Comparison of ENCODE assay signal across 31 cellular contexts in the genomic region with DNA sequence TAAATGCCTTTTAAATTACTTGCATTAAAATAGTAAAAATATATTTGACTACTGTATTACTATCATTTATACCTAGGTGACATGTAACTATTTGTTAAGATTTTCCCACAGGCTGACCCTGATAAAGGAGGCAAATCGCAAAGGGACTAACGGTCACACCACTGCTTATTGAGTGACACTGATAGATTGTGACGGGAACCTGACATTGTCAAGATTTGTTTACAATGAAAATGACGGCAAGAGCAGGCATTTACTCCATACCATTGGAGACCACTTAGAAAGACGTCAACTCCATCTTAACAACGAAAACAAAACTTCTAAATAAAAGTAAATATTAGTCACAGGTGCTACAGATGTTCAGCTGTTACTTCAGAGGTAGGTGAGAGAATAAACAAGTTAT.
"Had no signal": no experiment of that assay in that cellular context is flagged by ENCODE, and none has a peak within 500 bp of the region (broad histone marks: within the 10 kb centered on the region; RNA-seq: fewer than 3 reads in every experiment).

No MANE protein-coding gene starts in this region.

- H3K9me3 ChIP-seq: adrenal gland, body of pancreas, colonic mucosa had no signal

- H3K4me3 Mint-ChIP-seq: activated B cell treated with CpG ODN at 0.5 μM for 24 hours; activated CD8-positive, alpha-beta T cell treated with anti-CD3 and anti-CD28 coated beads for 36 hours; activated naive CD4-positive, alpha-beta T cell treated with anti-CD3 and anti-CD28 coated beads for 36 hours; activated naive CD4-positive, alpha-beta T cell treated with anti-CD3 and anti-CD28 coated beads, Interleukin-2, amount 50 U/mL, for 24 hours; activated naive CD8-positive, alpha-beta T cell treated with anti-CD3 and anti-CD28 coated beads for 36 hours; activated naive CD8-positive, alpha-beta T cell treated with anti-CD3 and anti-CD28 coated beads, Interleukin-2, amount 50 U/mL, for 24 hours; activated T-cell treated with anti-CD3 and anti-CD28 coated beads, Interleukin-2, amount 50 U/mL, for 4 hours; activated T-helper 17 cell treated with anti-CD3 and anti-CD28 coated beads, Interleukin-2, amount 50 U/mL, for 72 hours; endodermal cell; T-helper 17 cell; T-helper 2 cell treated with Interferon-gamma antibody and Interleukin-4, amounts not matched to agents 5 μg/mL and 100 μg/mL, for 36 hours had no signal

- H3K9me3 Mint-ChIP-seq: activated B cell treated with CpG ODN at 0.5 μM for 24 hours; activated CD8-positive, alpha-beta T cell treated with anti-CD3 and anti-CD28 coated beads for 36 hours; activated naive CD4-positive, alpha-beta T cell treated with anti-CD3 and anti-CD28 coated beads for 36 hours; activated naive CD4-positive, alpha-beta T cell treated with anti-CD3 and anti-CD28 coated beads, Interleukin-2, amount 50 U/mL, for 24 hours; activated naive CD8-positive, alpha-beta T cell treated with anti-CD3 and anti-CD28 coated beads for 36 hours; activated naive CD8-positive, alpha-beta T cell treated with anti-CD3 and anti-CD28 coated beads, Interleukin-2, amount 50 U/mL, for 24 hours; activated T-helper 17 cell treated with anti-CD3 and anti-CD28 coated beads, Interleukin-2, amount 50 U/mL, for 72 hours; endodermal cell; T-helper 2 cell treated with Interferon-gamma antibody and Interleukin-4, amounts not matched to agents 5 μg/mL and 100 μg/mL, for 36 hours had no signal

- H3K27ac Mint-ChIP-seq: activated B cell treated with CpG ODN at 0.5 μM for 24 hours; activated CD8-positive, alpha-beta T cell treated with anti-CD3 and anti-CD28 coated beads for 36 hours; activated naive CD4-positive, alpha-beta T cell treated with anti-CD3 and anti-CD28 coated beads for 36 hours; activated naive CD4-positive, alpha-beta T cell treated with anti-CD3 and anti-CD28 coated beads, Interleukin-2, amount 50 U/mL, for 24 hours; activated naive CD8-positive, alpha-beta T cell treated with anti-CD3 and anti-CD28 coated beads for 36 hours; activated naive CD8-positive, alpha-beta T cell treated with anti-CD3 and anti-CD28 coated beads, Interleukin-2, amount 50 U/mL, for 24 hours; activated T-helper 17 cell treated with anti-CD3 and anti-CD28 coated beads, Interleukin-2, amount 50 U/mL, for 72 hours; endodermal cell; T-helper 17 cell; T-helper 2 cell treated with Interferon-gamma antibody and Interleukin-4, amounts not matched to agents 5 μg/mL and 100 μg/mL, for 36 hours had no signal

- H3K27me3 ChIP-seq: adrenal gland, body of pancreas, colonic mucosa had no signal

- ATAC-seq: activated CD4-positive, CD25-positive, alpha-beta regulatory T cell treated with anti-CD3 and anti-CD28 coated beads, Interleukin-2, amount 50 U/mL, for 24 hours; activated CD8-positive, alpha-beta T cell treated with anti-CD3 and anti-CD28 coated beads for 36 hours; activated naive CD8-positive, alpha-beta T cell treated with anti-CD3 and anti-CD28 coated beads, Interleukin-2, amount 50 U/mL, for 24 hours; activated T-cell treated with anti-CD3 and anti-CD28 coated beads, Interleukin-2, amount 50 U/mL, for 4 hours; activated T-helper 17 cell treated with anti-CD3 and anti-CD28 coated beads, Interleukin-2, amount 50 U/mL, for 72 hours; body of pancreas; esophagus mucosa; T-helper 17 cell had no signal

- H3K27me3 Mint-ChIP-seq: activated B cell treated with CpG ODN at 0.5 μM for 24 hours; activated CD8-positive, alpha-beta T cell treated with anti-CD3 and anti-CD28 coated beads for 36 hours; activated naive CD4-positive, alpha-beta T cell treated with anti-CD3 and anti-CD28 coated beads, Interleukin-2, amount 50 U/mL, for 24 hours; activated naive CD8-positive, alpha-beta T cell treated with anti-CD3 and anti-CD28 coated beads for 36 hours; activated naive CD8-positive, alpha-beta T cell treated with anti-CD3 and anti-CD28 coated beads, Interleukin-2, amount 50 U/mL, for 24 hours; activated T-helper 17 cell treated with anti-CD3 and anti-CD28 coated beads, Interleukin-2, amount 50 U/mL, for 72 hours; T-helper 17 cell had no signal

- H3K36me3 Mint-ChIP-seq: activated naive CD4-positive, alpha-beta T cell treated with anti-CD3 and anti-CD28 coated beads, Interleukin-2, amount 50 U/mL, for 24 hours; activated naive CD8-positive, alpha-beta T cell treated with anti-CD3 and anti-CD28 coated beads for 36 hours had no signal

- H3K27ac ChIP-seq: adrenal gland, body of pancreas, colonic mucosa, WERI-Rb-1 had no signal

- H3K4me1 ChIP-seq: adrenal gland, body of pancreas, colonic mucosa had no signal

- H3K4me3 ChIP-seq: adrenal gland, body of pancreas, colonic mucosa had no signal

- H3K4me1 Mint-ChIP-seq: activated B cell treated with CpG ODN at 0.5 μM for 24 hours; activated naive CD4-positive, alpha-beta T cell treated with anti-CD3 and anti-CD28 coated beads, Interleukin-2, amount 50 U/mL, for 24 hours; activated naive CD8-positive, alpha-beta T cell treated with anti-CD3 and anti-CD28 coated beads for 36 hours; activated naive CD8-positive, alpha-beta T cell treated with anti-CD3 and anti-CD28 coated beads, Interleukin-2, amount 50 U/mL, for 24 hours; activated T-helper 17 cell treated with anti-CD3 and anti-CD28 coated beads, Interleukin-2, amount 50 U/mL, for 72 hours; T-helper 17 cell had no signal

- DNase-seq: activated B cell treated with CpG ODN at 0.5 μM for 24 hours; activated CD4-positive, alpha-beta T cell treated with anti-CD3 and anti-CD28 coated beads for 48 hours; activated CD4-positive, alpha-beta T cell treated with anti-CD3 and anti-CD28 coated beads, Interleukin-2, amount 50 U/mL, for 1 hour; activated CD4-positive, alpha-beta T cell treated with anti-CD3 and anti-CD28 coated beads, Interleukin-2, amount 50 U/mL, for 48 hours; activated CD8-positive, alpha-beta memory T cell treated with anti-CD3 and anti-CD28 coated beads for 24 hours; activated CD8-positive, alpha-beta T cell treated with anti-CD3 and anti-CD28 coated beads for 36 hours; activated effector memory CD4-positive, alpha-beta T cell treated with anti-CD3 and anti-CD28 coated beads, Interleukin-2, amount 50 U/mL, for 16 hours; activated naive CD4-positive, alpha-beta T cell treated with anti-CD3 and anti-CD28 coated beads for 36 hours; activated naive CD8-positive, alpha-beta T cell treated with anti-CD3 and anti-CD28 coated beads for 36 hours; activated naive CD8-positive, alpha-beta T cell treated with anti-CD3 and anti-CD28 coated beads, Interleukin-2, amount 50 U/mL, for 24 hours; activated T-cell treated with anti-CD3 and anti-CD28 coated beads, Interleukin-2, amount 50 U/mL, for 4 hours; adrenal gland; amygdala; aorta; body of pancreas; central memory CD4-positive, alpha-beta T cell; cerebellar nuclear complex; colonic mucosa; effector CD8-positive, alpha-beta T cell; endodermal cell; foreskin fibroblast; head of caudate nucleus; T-helper 1 cell; T-helper 17 cell; T1000; WERI-Rb-1 had no signal

- H3K36me3 ChIP-seq: adrenal gland, colonic mucosa, WERI-Rb-1 had no signal
